In genomic region chr13:98476538-98476966, GRCh38 we compare ENCODE assay signal across 8 cellular contexts.
A peak's percentile ranks its signal among the peaks of the same experiment; 100 is the strongest.
DNase-seq lines count a peak whose midpoint lies in the region; ATAC-seq and TF ChIP-seq lines count a peak whose summit lies in the region.

No MANE protein-coding gene starts in this region.

- DNase-seq in GM13977 (ENCODE audit: low spot score) (peak; percentile 94), NT2/D1 (ENCODE audit: low read depth, low spot score) (no peak), activated T-cell treated with anti-CD3 and anti-CD28 coated beads for 48 hours (ENCODE audit: low read depth) (peak; percentile 81), foreskin fibroblast (peak; percentile 92), skeletal muscle cell (ENCODE audit: low read depth) (peak; percentile 72), NCI-H1105 (lab: John Stamatoyannopoulos, UW) (no peak), superior temporal gyrus (ENCODE audit: extremely low spot score) (no peak)

- no peak overlapping the region for H3K4me3 ChIP-seq in NT2/D1 (ENCODE audit: insufficient read length, low read depth)
- no peak overlapping the region for H3K4me3 ChIP-seq in foreskin fibroblast (ENCODE audit: low read depth in 1 of 2, low read length in 2 of 2)
- no peak overlapping the region for H3K4me3 ChIP-seq in skeletal muscle cell (ENCODE audit: low read depth, low read length)

- H3K9ac ChIP-seq in NT2/D1 (ENCODE audit: insufficient read length, low read depth), result peak overlapping the region; percentile 56

- ATAC-seq in HG02763 (IDR thresholded peaks at IDR 0.05; ENCODE audit: unreplicated experiment), result peak; percentile 93

- peaks cover 31% of the 10 kb centered on the region for H3K36me3 ChIP-seq in NT2/D1 (ENCODE audit: insufficient read depth, insufficient read length, low read length)

- H3K9me3 ChIP-seq in NT2/D1 (ENCODE audit: insufficient read depth, low read length), result no peaks in the 10 kb centered on the region

- TF ChIP-seq CTCF in GM13977 (IDR thresholded peaks at IDR 0.05; ENCODE audit: extremely low read depth, insufficient read depth, missing control alignments), result no peak
- no peak for TF ChIP-seq CTCF in foreskin fibroblast (IDR thresholded peaks at IDR 0.05; ENCODE audit: low read depth, low read length)

- no peaks in the 10 kb centered on the region for H3K27me3 ChIP-seq in NT2/D1 (ENCODE audit: insufficient read depth, insufficient read length)

- H3K4me1 ChIP-seq in NT2/D1 (ENCODE audit: insufficient read depth, insufficient read length), result peaks cover 15% of the 10 kb centered on the region

- in situ Hi-C loops in GM13977 (cut with MboI; ENCODE audit: low pct_unique_long_range_greater_than_20kb, low sequenced_read_pairs, unreplicated experiment), result no loop called here

Comparison
In these comparisons a context has a peak if more than half of its experiments do, and no peak if none do; other contexts are left out.
1. DNase-seq: peak in GM13977 (single experiment), activated T-cell treated with anti-CD3 and anti-CD28 coated beads for 48 hours (single experiment), foreskin fibroblast (2 of 2) and skeletal muscle cell (single experiment); none in NT2/D1 (single experiment), NCI-H1105 (single experiment) and superior temporal gyrus (single experiment).